ENCODE assay signal across 7 cellular contexts in the genomic region with DNA sequence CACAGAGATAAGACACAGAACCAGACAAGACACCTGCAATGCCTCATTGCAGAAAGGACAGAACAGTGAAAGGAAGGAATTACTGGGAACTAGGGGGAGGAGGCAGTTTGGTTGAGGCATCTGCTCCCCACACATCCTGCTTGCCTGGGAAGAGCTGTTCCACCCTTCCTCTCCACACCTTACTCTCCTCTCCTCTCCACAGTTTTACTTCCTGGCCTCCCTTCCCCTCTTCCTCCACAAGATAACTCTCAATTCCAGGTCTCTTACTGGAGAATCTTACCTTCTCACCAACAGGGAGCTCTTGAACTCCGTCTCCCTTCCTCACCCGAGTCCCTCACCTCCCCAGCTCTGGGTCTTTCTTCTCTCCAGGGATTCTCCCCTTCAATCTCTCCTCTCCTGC. TPM values are rescaled to one million over a fixed set of nuclear protein-coding genes. Genes with fewer than 3 reads are reported as not detected.
DNase-seq lines count a peak whose midpoint lies in the region; ATAC-seq and TF ChIP-seq lines count a peak whose summit lies in the region.
"Had no signal": no experiment of that assay in that cellular context is flagged by ENCODE, and none has a peak within 500 bp of the region (broad histone marks: within the 10 kb centered on the region; RNA-seq: fewer than 3 reads in every experiment).

No MANE protein-coding gene starts in this region.

- no peak for TF ChIP-seq POLR2A in body of pancreas (IDR thresholded peaks at IDR 0.05)

- H3K9me3 Mint-ChIP-seq in Calu3 (ENCODE audit: low read depth, unreplicated experiment), result no peaks in the 10 kb centered on the region
- no peaks in the 10 kb centered on the region for H3K9me3 Mint-ChIP-seq in activated T-helper 1 cell treated with anti-CD3 and anti-CD28 coated beads, Interleukin-12 subunit alpha, Interleukin-12 subunit beta, Interleukin-2, Interleukin-4 antibody, amounts not matched to agents 30 ng/mL and 10 ng/mL and 1 ng/mL, durations not matched to agents 14 hours and 24 hours and 36 hours

- H3K36me3 Mint-ChIP-seq in Calu3 (ENCODE audit: insufficient read depth, unreplicated experiment), result peaks cover 86% of the 10 kb centered on the region
- peaks cover 51% of the 10 kb centered on the region for H3K36me3 Mint-ChIP-seq in activated T-helper 1 cell treated with anti-CD3 and anti-CD28 coated beads, Interleukin-12 subunit alpha, Interleukin-12 subunit beta, Interleukin-2, Interleukin-4 antibody, amounts not matched to agents 30 ng/mL and 10 ng/mL and 1 ng/mL, durations not matched to agents 14 hours and 24 hours and 36 hours (ENCODE audit: low read depth)

- H3K4me3 Mint-ChIP-seq in Calu3 (ENCODE audit: low read depth, unreplicated experiment), result peak overlapping the region; percentile 79
- H3K4me3 Mint-ChIP-seq in activated T-helper 1 cell treated with anti-CD3 and anti-CD28 coated beads, Interleukin-12 subunit alpha, Interleukin-12 subunit beta, Interleukin-2, Interleukin-4 antibody, amounts not matched to agents 30 ng/mL and 10 ng/mL and 1 ng/mL, durations not matched to agents 14 hours and 24 hours and 36 hours, result peak overlapping the region; percentile 92

- no peaks in the 10 kb centered on the region for H3K27me3 ChIP-seq in mucosa of stomach (ENCODE audit: control insufficient read depth, insufficient read depth, low read length)
- no peaks in the 10 kb centered on the region for H3K27me3 ChIP-seq in body of pancreas
- no peaks in the 10 kb centered on the region for H3K27me3 ChIP-seq in upper lobe of right lung

- H3K27ac ChIP-seq in body of pancreas (peak overlapping the region in 1 of 4 donors; percentile 88), upper lobe of right lung (no peak overlapping the region)

- H3K36me3 ChIP-seq in mucosa of stomach (ENCODE audit: control insufficient read depth, insufficient read depth, low read length), result peaks cover 30% of the 10 kb centered on the region
- peaks cover 0 to 18% of the 10 kb centered on the region in 2 donors for H3K36me3 ChIP-seq in body of pancreas (replicated peaks in 1 of 2; ENCODE audit: insufficient read depth in 1 of 2, low read depth in 2 of 2)
- H3K36me3 ChIP-seq in upper lobe of right lung, result peaks cover 46% of the 10 kb centered on the region

- TF ChIP-seq CTCF in Calu3 (IDR thresholded peaks at IDR 0.05; ENCODE audit: unreplicated experiment), result no peak
- no peak for TF ChIP-seq CTCF in body of pancreas (IDR thresholded peaks at IDR 0.05)
- no peak for TF ChIP-seq CTCF in upper lobe of right lung (IDR thresholded peaks at IDR 0.05)

- ATAC-seq in body of pancreas, result no peak
- ATAC-seq in upper lobe of right lung, result no peak

- DNase-seq in Calu3 (no peak), body of pancreas (no peak), GM19240 (ENCODE audit: insufficient read length, low spot score) (no peak), upper lobe of right lung (no peak)
- no peak for DNase-seq in activated T-helper 1 cell treated with anti-CD3 and anti-CD28 coated beads, Interleukin-12 subunit alpha, Interleukin-12 subunit beta, Interleukin-2, Interleukin-4 antibody, amounts not matched to agents 30 ng/mL and 10 ng/mL and 1 ng/mL, durations not matched to agents 14 hours and 24 hours and 36 hours (ENCODE audit: low spot score)

- H3K9me3 ChIP-seq in mucosa of stomach (ENCODE audit: control insufficient read depth, low read length), result no peaks in the 10 kb centered on the region
- no peaks in the 10 kb centered on the region for H3K9me3 ChIP-seq in body of pancreas
- H3K9me3 ChIP-seq in upper lobe of right lung, result no peaks in the 10 kb centered on the region

- no TSS peak for BruUV-seq in Calu3 (replicated peaks; lab: Mats Ljungman, UMichigan)

- peak overlapping the region; percentile 39 for H3K4me3 ChIP-seq in mucosa of stomach (ENCODE audit: low read length)
- no peak overlapping the region for H3K4me3 ChIP-seq in body of pancreas
- no peak overlapping the region for H3K4me3 ChIP-seq in upper lobe of right lung

- H3K27me3 Mint-ChIP-seq in Calu3 (ENCODE audit: unreplicated experiment), result no peaks in the 10 kb centered on the region
- no peaks in the 10 kb centered on the region for H3K27me3 Mint-ChIP-seq in activated T-helper 1 cell treated with anti-CD3 and anti-CD28 coated beads, Interleukin-12 subunit alpha, Interleukin-12 subunit beta, Interleukin-2, Interleukin-4 antibody, amounts not matched to agents 30 ng/mL and 10 ng/mL and 1 ng/mL, durations not matched to agents 14 hours and 24 hours and 36 hours (ENCODE audit: insufficient read depth)

- intact Hi-C loops in Calu3 (cut with micrococcal nuclease; ENCODE audit: unreplicated experiment) (no loop called here), body of pancreas (cut with DNase I) (loop anchor here (10.0 kb wide), 1 partner anchor 131 kb away; no protein-coding TSS in a partner anchor), upper lobe of right lung (cut with DNase I) (no loop called here)
- intact Hi-C loops in activated T-helper 1 cell treated with anti-CD3 and anti-CD28 coated beads, Interleukin-12 subunit alpha, Interleukin-12 subunit beta, Interleukin-2, Interleukin-4 antibody, amounts not matched to agents 30 ng/mL and 10 ng/mL and 1 ng/mL, durations not matched to agents 14 hours and 24 hours and 36 hours (cut with micrococcal nuclease), result loop anchor here (5.0 to 10.0 kb wide), 6 partner anchors 93 to 683 kb away; a partner anchor contains a TSS

- peak overlapping the region; percentile 85 for H3K9ac ChIP-seq in mucosa of stomach (ENCODE audit: low read length)

- H3K27ac Mint-ChIP-seq in Calu3 (ENCODE audit: unreplicated experiment), result peak overlapping the region; percentile 82
- H3K27ac Mint-ChIP-seq in activated T-helper 1 cell treated with anti-CD3 and anti-CD28 coated beads, Interleukin-12 subunit alpha, Interleukin-12 subunit beta, Interleukin-2, Interleukin-4 antibody, amounts not matched to agents 30 ng/mL and 10 ng/mL and 1 ng/mL, durations not matched to agents 14 hours and 24 hours and 36 hours, result peak overlapping the region; percentile 75

- peaks cover 50% of the 10 kb centered on the region for H3K4me1 Mint-ChIP-seq in Calu3 (ENCODE audit: low read depth, unreplicated experiment)
- H3K4me1 Mint-ChIP-seq in activated T-helper 1 cell treated with anti-CD3 and anti-CD28 coated beads, Interleukin-12 subunit alpha, Interleukin-12 subunit beta, Interleukin-2, Interleukin-4 antibody, amounts not matched to agents 30 ng/mL and 10 ng/mL and 1 ng/mL, durations not matched to agents 14 hours and 24 hours and 36 hours (ENCODE audit: low read depth), result peaks cover 59% of the 10 kb centered on the region

- CTCF ChIA-PET in Calu3 (lab: Charles Lee), result no interaction called here

- H3K4me1 ChIP-seq in mucosa of stomach (ENCODE audit: control insufficient read depth, insufficient read depth, low read length) (peaks cover 38% of the 10 kb centered on the region), body of pancreas (peaks cover 28% of the 10 kb centered on the region), upper lobe of right lung (peaks cover 24% of the 10 kb centered on the region)

- 87 to 90% methylated on average over 2 of the region's 2 CpGs for WGBS in body of pancreas, 2 donors

RNA-seq across cellular contexts. Expression of a gene that starts 2.1 kb away (rescaled TPM):
- total RNA-seq in Calu3 (2022) (107 and 117 TPM in 2 replicates), body of pancreas (10 to 100 TPM; 17.5 to 21.8 TPM), upper lobe of right lung (98.9 TPM)
- 81.8 and 85.7 TPM in 2 replicates for total RNA-seq in activated T-helper 1 cell treated with anti-CD3 and anti-CD28 coated beads, Interleukin-12 subunit alpha, Interleukin-12 subunit beta, Interleukin-2, Interleukin-4 antibody, amounts not matched to agents 30 ng/mL and 10 ng/mL and 1 ng/mL, durations not matched to agents 14 hours and 24 hours and 36 hours

RNA-seq across cellular contexts. Expression of a gene that starts 6.9 kb away (rescaled TPM):
- total RNA-seq in Calu3 (2022) (128 and 134 TPM in 2 replicates), body of pancreas (1 to 10 TPM in 1 of 2 donors, not detected in 1; 2.3 TPM), upper lobe of right lung (1.8 TPM)
- 82.9 and 91.8 TPM in 2 replicates for total RNA-seq in activated T-helper 1 cell treated with anti-CD3 and anti-CD28 coated beads, Interleukin-12 subunit alpha, Interleukin-12 subunit beta, Interleukin-2, Interleukin-4 antibody, amounts not matched to agents 30 ng/mL and 10 ng/mL and 1 ng/mL, durations not matched to agents 14 hours and 24 hours and 36 hours

RNA-seq across cellular contexts. Expression of a gene that starts 23.9 kb away (rescaled TPM):
- total RNA-seq in Calu3 (2022), result 31.1 and 32.8 TPM in 2 replicates
- 43.0 and 48.5 TPM in 2 replicates for total RNA-seq in activated T-helper 1 cell treated with anti-CD3 and anti-CD28 coated beads, Interleukin-12 subunit alpha, Interleukin-12 subunit beta, Interleukin-2, Interleukin-4 antibody, amounts not matched to agents 30 ng/mL and 10 ng/mL and 1 ng/mL, durations not matched to agents 14 hours and 24 hours and 36 hours
- total RNA-seq in body of pancreas, result 10 to 100 TPM; 19.4 to 22.1 TPM
- 37.3 TPM for total RNA-seq in upper lobe of right lung

RNA-seq across cellular contexts. Expression of a gene that starts 24.0 kb away (rescaled TPM):
- total RNA-seq in Calu3 (2022), result 77.3 and 78.7 TPM in 2 replicates
- 59.2 and 64.5 TPM in 2 replicates for total RNA-seq in activated T-helper 1 cell treated with anti-CD3 and anti-CD28 coated beads, Interleukin-12 subunit alpha, Interleukin-12 subunit beta, Interleukin-2, Interleukin-4 antibody, amounts not matched to agents 30 ng/mL and 10 ng/mL and 1 ng/mL, durations not matched to agents 14 hours and 24 hours and 36 hours
- 10 to 100 TPM; 25.9 to 61.6 TPM for total RNA-seq in body of pancreas
- total RNA-seq in upper lobe of right lung, result 70.4 TPM

RNA-seq across cellular contexts. Expression of a gene that starts 28.1 kb away (rescaled TPM):
- 0.52 and 0.73 TPM in 2 replicates for total RNA-seq in Calu3 (2022)
- total RNA-seq in activated T-helper 1 cell treated with anti-CD3 and anti-CD28 coated beads, Interleukin-12 subunit alpha, Interleukin-12 subunit beta, Interleukin-2, Interleukin-4 antibody, amounts not matched to agents 30 ng/mL and 10 ng/mL and 1 ng/mL, durations not matched to agents 14 hours and 24 hours and 36 hours, result not detected in 2 replicates
- not detected for total RNA-seq in body of pancreas
- total RNA-seq in upper lobe of right lung, result 0.61 TPM
- total RNA-seq: kidney epithelial cell had no signal

Comparison
In these comparisons a context has a peak if more than half of its experiments do, and no peak if none do; other contexts are left out.
1. RNA of a gene that starts 6.9 kb away (total RNA-seq): 128 to 134 TPM in Calu3 and 82.9 to 91.8 TPM in activated T-helper 1 cell treated with anti-CD3 and anti-CD28 coated beads, Interleukin-12 subunit alpha, Interleukin-12 subunit beta, Interleukin-2, Interleukin-4 antibody, amounts not matched to agents 30 ng/mL and 10 ng/mL and 1 ng/mL, durations not matched to agents 14 hours and 24 hours and 36 hours; 2.3 TPM in body of pancreas and 1.8 TPM in upper lobe of right lung (single experiment); every median in the first group is over 10 times any median in the second.
2. intact Hi-C loops: an anchor here in activated T-helper 1 cell treated with anti-CD3 and anti-CD28 coated beads, Interleukin-12 subunit alpha, Interleukin-12 subunit beta, Interleukin-2, Interleukin-4 antibody, amounts not matched to agents 30 ng/mL and 10 ng/mL and 1 ng/mL, durations not matched to agents 14 hours and 24 hours and 36 hours (5.0 to 10.0 kb wide) and body of pancreas (10.0 kb wide); none called in Calu3 and upper lobe of right lung.